Comparison of ENCODE assay signal across 14 cellular contexts in genomic region chr22:19877626-19878339, GRCh38. TPM values are rescaled to one million over a fixed set of nuclear protein-coding genes. Genes with fewer than 3 reads are reported as not detected.
A peak's percentile ranks its signal among the peaks of the same experiment; 100 is the strongest.
DNase-seq lines count a peak whose midpoint lies in the region; ATAC-seq, FAIRE-seq and TF ChIP-seq lines count a peak whose summit lies in the region.
"Had no signal": no experiment of that assay in that cellular context is flagged by ENCODE, and none has a peak within 500 bp of the region (broad histone marks: within the 10 kb centered on the region; RNA-seq: fewer than 3 reads in every experiment).

No MANE protein-coding gene starts in this region.

- H2BK15ac ChIP-seq in mesendoderm (replicated peaks; ENCODE audit: low read depth) = no peak overlapping the region

- H2BK120ac ChIP-seq in mesendoderm (ENCODE audit: low read depth, low read length) = no peak overlapping the region

- no peak for ATAC-seq in HG03175 (IDR thresholded peaks at IDR 0.05; ENCODE audit: unreplicated experiment)
- ATAC-seq in activated T-helper 17 cell treated with anti-CD3 and anti-CD28 coated beads, Interleukin-2, amount 50 U/mL, for 72 hours (replicated peaks) = no peak
- ATAC-seq: foreskin keratinocyte, SK-N-SH treated with all-trans-retinoic acid at 6 μM for 48 hours had no signal

- no peak overlapping the region for H3K4me3 ChIP-seq in BLaER1
- H3K4me3 ChIP-seq in cardiac fibroblast (replicated peaks in 1 of 2; ENCODE audit: low read depth in 2 of 2, low read length in 2 of 2) = no peak overlapping the region
- no peak overlapping the region for H3K4me3 ChIP-seq in mesendoderm (ENCODE audit: low read length)
- H3K4me3 ChIP-seq: cardiac muscle cell, uterus had no signal

- H3K79me1 ChIP-seq in mesendoderm (ENCODE audit: low read length) = peaks cover 3% of the 10 kb centered on the region

- H4K5ac ChIP-seq in mesendoderm (ENCODE audit: low read length) = no peak overlapping the region

- no peak overlapping the region for H3K23ac ChIP-seq in mesendoderm (ENCODE audit: low read length)

- no peak overlapping the region for H2BK5ac ChIP-seq in mesendoderm (ENCODE audit: low read length)

- DNase-seq in HCEC 1CT (peak; percentile 66), cardiac fibroblast (ENCODE audit: low read depth in 2 of 2) (peak; percentile 35 to 77), mesendoderm (no peak), GM19239 (ENCODE audit: insufficient read length, low spot score) (no peak), NCI-H2107 treated with DMSO at 0.1 percent for 48 hours (lab: John Stamatoyannopoulos, UW; ENCODE audit: unreplicated experiment) (no peak)
- DNase-seq: Calu3, foreskin keratinocyte, NCI-H1417 treated with DMSO at 0.1 percent for 48 hours had no signal

- no peak overlapping the region for H4K8ac ChIP-seq in mesendoderm (ENCODE audit: low read depth, low read length)

- no peak overlapping the region for H3K18ac ChIP-seq in mesendoderm (ENCODE audit: low read length)

- H3K4me1 ChIP-seq in BLaER1 (peaks cover 66% of the 10 kb centered on the region), mesendoderm (ENCODE audit: control insufficient read depth, low read depth, low read length) (peaks cover 12% of the 10 kb centered on the region)

- H3K27me3 ChIP-seq in BLaER1 = no peaks in the 10 kb centered on the region
- H3K27me3 ChIP-seq in mesendoderm (ENCODE audit: insufficient read depth, low read length, poor library complexity) = no peaks in the 10 kb centered on the region
- H3K27me3 ChIP-seq: cardiac muscle cell, foreskin keratinocyte, uterus had no signal

- H3K4me2 ChIP-seq in BLaER1 (no peak overlapping the region), mesendoderm (ENCODE audit: low read length) (no peak overlapping the region)

- H4K20me1 ChIP-seq in BLaER1 = no peaks in the 10 kb centered on the region

- no peak overlapping the region for H3K9ac ChIP-seq in BLaER1
- H3K9ac ChIP-seq in mesendoderm (ENCODE audit: low read length) = no peak overlapping the region

- no peaks in the 10 kb centered on the region for H3K4me1 Mint-ChIP-seq in activated T-helper 17 cell treated with anti-CD3 and anti-CD28 coated beads, Interleukin-2, amount 50 U/mL, for 72 hours

- H3K36me3 ChIP-seq in BLaER1 = peaks cover 2% of the 10 kb centered on the region; the same call in 1 of the 2 replicates
- H3K36me3 ChIP-seq in mesendoderm (ENCODE audit: control insufficient read depth, insufficient read depth, low read length) = no peaks in the 10 kb centered on the region
- H3K36me3 ChIP-seq: cardiac muscle cell, uterus had no signal

- no peaks in the 10 kb centered on the region for H3K9me3 ChIP-seq in BLaER1
- H3K9me3 ChIP-seq: uterus had no signal

- H3K56ac ChIP-seq in mesendoderm (ENCODE audit: low read length) = peak overlapping the region; percentile 56

- no peak for FAIRE-seq in GM19239 (lab: Jason Lieb, UNC)

- H3K27ac Mint-ChIP-seq in activated T-helper 17 cell treated with anti-CD3 and anti-CD28 coated beads, Interleukin-2, amount 50 U/mL, for 72 hours = no peak overlapping the region

- no peak overlapping the region for H2AK5ac ChIP-seq in mesendoderm (ENCODE audit: low read length)

- no peak for TF ChIP-seq CTCF in cardiac fibroblast (IDR thresholded peaks at IDR 0.05; ENCODE audit: low read depth, low read length)

- WGBS in mesendoderm (ENCODE audit: extremely low coverage, insufficient coverage, low lambda C conversion rate) = no CpG with 5 or more reads among the region's 20 CpGs

- H3K36me3 Mint-ChIP-seq in activated T-helper 17 cell treated with anti-CD3 and anti-CD28 coated beads, Interleukin-2, amount 50 U/mL, for 72 hours (ENCODE audit: low read depth) = no peaks in the 10 kb centered on the region

- H3K27ac ChIP-seq in BLaER1 (0 out of 2 replicates have a peak overlapping the region, but pooled peaks have one; percentile 80), mesendoderm (ENCODE audit: low read depth, low read length) (no peak overlapping the region)
- H3K27ac ChIP-seq: cardiac muscle cell, foreskin keratinocyte, uterus had no signal

- no peaks in the 10 kb centered on the region for H3K9me3 Mint-ChIP-seq in activated T-helper 17 cell treated with anti-CD3 and anti-CD28 coated beads, Interleukin-2, amount 50 U/mL, for 72 hours

- peaks cover 5% of the 10 kb centered on the region for H3K79me2 ChIP-seq in mesendoderm (ENCODE audit: control insufficient read depth, insufficient read depth, low read length)

- no peaks in the 10 kb centered on the region for H3K27me3 Mint-ChIP-seq in activated T-helper 17 cell treated with anti-CD3 and anti-CD28 coated beads, Interleukin-2, amount 50 U/mL, for 72 hours

- no peak overlapping the region for H3K4me3 Mint-ChIP-seq in activated T-helper 17 cell treated with anti-CD3 and anti-CD28 coated beads, Interleukin-2, amount 50 U/mL, for 72 hours

- no peak overlapping the region for H3K4ac ChIP-seq in mesendoderm (ENCODE audit: low read depth, low read length)

RNA-seq across cellular contexts. Expression of gene GNB1L, which starts 23.1 kb away (rescaled TPM):
- polyA plus RNA-seq in mesendoderm (2013, experiment 1 of 2) = 4.7 TPM
- polyA plus RNA-seq in mesendoderm (2013, experiment 2 of 2) = 4.2 TPM
- 10 to 100 TPM; 10.8 to 14.4 TPM for total RNA-seq in activated T-helper 17 cell treated with anti-CD3 and anti-CD28 coated beads, Interleukin-2, amount 50 U/mL, for 72 hours

RNA-seq across cellular contexts. Expression of gene RTL10, which starts 23.1 kb away (rescaled TPM):
- polyA plus RNA-seq in mesendoderm (2013, experiment 1 of 2) = 7.4 TPM
- 7.6 TPM for polyA plus RNA-seq in mesendoderm (2013, experiment 2 of 2)
- total RNA-seq in activated T-helper 17 cell treated with anti-CD3 and anti-CD28 coated beads, Interleukin-2, amount 50 U/mL, for 72 hours = 10 to 100 TPM; 13.0 to 16.4 TPM

Comparison
In these comparisons a context has a peak if more than half of its experiments do, and no peak if none do; other contexts are left out.
1. DNase-seq: peak in HCEC 1CT (single experiment) and cardiac fibroblast (2 of 2); none in mesendoderm (single experiment), GM19239 (single experiment) and NCI-H2107 treated with DMSO at 0.1 percent for 48 hours (single experiment).